6 cellular contexts compared by ENCODE assay signal in the genomic region with DNA sequence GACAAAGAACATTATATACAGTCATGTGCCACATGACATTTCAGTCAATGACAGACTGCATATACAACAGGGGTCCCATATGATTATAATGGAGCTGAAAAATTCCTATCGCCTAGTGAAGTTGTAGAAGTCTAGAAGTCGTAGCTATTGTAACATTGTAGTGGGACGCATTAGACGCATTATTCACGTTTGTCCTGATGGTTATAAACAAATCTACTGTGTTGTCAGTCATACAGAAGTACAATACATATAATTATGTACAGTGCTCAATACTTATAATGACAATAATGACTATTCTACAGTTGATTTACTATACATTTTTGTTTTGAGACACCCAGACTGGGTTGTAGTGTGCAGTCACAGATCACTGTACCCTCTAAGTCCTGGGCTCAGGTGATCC.
"Had no signal": no experiment of that assay in that cellular context is flagged by ENCODE, and none has a peak within 500 bp of the region (broad histone marks: within the 10 kb centered on the region; RNA-seq: fewer than 3 reads in every experiment).

No MANE protein-coding gene starts in this region.

- DNase-seq: GOT3, H7, IMR-90, KG1 had no signal

- H3K36me3 ChIP-seq: HAP-1 had no signal

- H3K4me3 ChIP-seq: HAP-1, K562 had no signal

- ATAC-seq: K562 had no signal

- FAIRE-seq: K562 had no signal
